ENCODE assay signal across 23 cellular contexts in genomic region chr2:86138736-86139625, GRCh38. TPM values are rescaled to one million over a fixed set of nuclear protein-coding genes. Genes with fewer than 3 reads are reported as not detected.
DNase-seq lines count a peak whose midpoint lies in the region; ATAC-seq and TF ChIP-seq lines count a peak whose summit lies in the region.
"Had no signal": no experiment of that assay in that cellular context is flagged by ENCODE, and none has a peak within 500 bp of the region (broad histone marks: within the 10 kb centered on the region; RNA-seq: fewer than 3 reads in every experiment).

No MANE protein-coding gene starts in this region.

- no peaks in the 10 kb centered on the region for H3K27me3 Mint-ChIP-seq in activated T-cell treated with anti-CD3 and anti-CD28 coated beads, Interleukin-2, amount 50 U/mL, for 24 hours
- no peaks in the 10 kb centered on the region for H3K27me3 Mint-ChIP-seq in CD8-positive, alpha-beta memory T cell
- H3K27me3 Mint-ChIP-seq in activated T-helper 17 cell treated with anti-CD3 and anti-CD28 coated beads, Interleukin-2, amount 50 U/mL, for 72 hours, result no peaks in the 10 kb centered on the region
- H3K27me3 Mint-ChIP-seq in progenitor cell of endocrine pancreas, result no peaks in the 10 kb centered on the region

- H3K27ac ChIP-seq in CD8-positive, alpha-beta memory T cell (ENCODE audit: low read depth, low read length), result no peak overlapping the region
- H3K27ac ChIP-seq: esophagus muscularis mucosa, KMS-11, SJSA1, suprapubic skin, uterus had no signal

- H3K9me3 Mint-ChIP-seq in activated T-cell treated with anti-CD3 and anti-CD28 coated beads, Interleukin-2, amount 50 U/mL, for 24 hours, result no peaks in the 10 kb centered on the region
- no peaks in the 10 kb centered on the region for H3K9me3 Mint-ChIP-seq in CD8-positive, alpha-beta memory T cell
- no peaks in the 10 kb centered on the region for H3K9me3 Mint-ChIP-seq in activated T-helper 17 cell treated with anti-CD3 and anti-CD28 coated beads, Interleukin-2, amount 50 U/mL, for 72 hours
- no peaks in the 10 kb centered on the region for H3K9me3 Mint-ChIP-seq in progenitor cell of endocrine pancreas (ENCODE audit: low read depth)
- H3K9me3 Mint-ChIP-seq: nephron progenitor cell had no signal

- ATAC-seq in activated T-helper 17 cell treated with anti-CD3 and anti-CD28 coated beads, Interleukin-2, amount 50 U/mL, for 72 hours (replicated peaks), result peak; percentile 82
- ATAC-seq: Panc1 had no signal

- TF ChIP-seq CTCF in progenitor cell of endocrine pancreas (IDR thresholded peaks at IDR 0.05; ENCODE audit: unreplicated experiment), result no peak

- no peaks in the 10 kb centered on the region for H3K4me1 ChIP-seq in CD8-positive, alpha-beta memory T cell (ENCODE audit: insufficient read depth, low read length)
- H3K4me1 ChIP-seq: esophagus muscularis mucosa, SJSA1, suprapubic skin, uterus had no signal

- peak overlapping the region; percentile 23 for H3K4me3 Mint-ChIP-seq in activated T-cell treated with anti-CD3 and anti-CD28 coated beads, Interleukin-2, amount 50 U/mL, for 24 hours
- no peak overlapping the region for H3K4me3 Mint-ChIP-seq in CD8-positive, alpha-beta memory T cell
- H3K4me3 Mint-ChIP-seq in activated T-helper 17 cell treated with anti-CD3 and anti-CD28 coated beads, Interleukin-2, amount 50 U/mL, for 72 hours, result peak overlapping the region; percentile 59
- H3K4me3 Mint-ChIP-seq in progenitor cell of endocrine pancreas (ENCODE audit: low read depth), result no peak overlapping the region
- H3K4me3 Mint-ChIP-seq: nephron progenitor cell had no signal

- peaks cover 52% of the 10 kb centered on the region for H3K36me3 ChIP-seq in CD8-positive, alpha-beta memory T cell (ENCODE audit: insufficient read depth, low read length)

- POLR2A ChIA-PET in CD8-positive, alpha-beta memory T cell (lab: Charles Lee), result no interaction called here

- peak overlapping the region; percentile 90 for H3K27ac Mint-ChIP-seq in activated T-cell treated with anti-CD3 and anti-CD28 coated beads, Interleukin-2, amount 50 U/mL, for 24 hours
- peak overlapping the region in 7 of 8 donors; percentile 34 to 93 (median 63) for H3K27ac Mint-ChIP-seq in CD8-positive, alpha-beta memory T cell
- H3K27ac Mint-ChIP-seq in activated T-helper 17 cell treated with anti-CD3 and anti-CD28 coated beads, Interleukin-2, amount 50 U/mL, for 72 hours, result peak overlapping the region; percentile 91
- H3K27ac Mint-ChIP-seq in progenitor cell of endocrine pancreas, result peak overlapping the region; percentile 65

- DNase-seq in activated T-cell treated with anti-CD3 and anti-CD28 coated beads, Interleukin-2, amount 50 U/mL, for 24 hours, result no peak
- no peak for DNase-seq in activated T-cell treated with anti-CD3 and anti-CD28 coated beads for 4 hours
- no peak for DNase-seq in CD8-positive, alpha-beta memory T cell
- DNase-seq in progenitor cell of endocrine pancreas (ENCODE audit: low spot score, unreplicated experiment), result no peak
- no peak for DNase-seq in COLO829 (ENCODE audit: low spot score)
- DNase-seq in NCI-H82 treated with DMSO at 0.1 percent for 48 hours (lab: John Stamatoyannopoulos, UW; ENCODE audit: unreplicated experiment), result no peak
- no peak for DNase-seq in stimulated activated naive CD4-positive, alpha-beta T cell (lab: John Stamatoyannopoulos, UW)
- DNase-seq: activated CD4-positive, alpha-beta T cell treated with anti-CD3 and anti-CD28 coated beads for 4 hours; Calu3; effector CD4-positive, alpha-beta T cell; EL; mesendoderm; NCI-H2081; NCI-H446 treated with DMSO at 0.1 percent for 48 hours; nephron progenitor cell; posterior cingulate gyrus; uterus had no signal

- H3K27me3 ChIP-seq in CD8-positive, alpha-beta memory T cell (ENCODE audit: insufficient read depth, low read length, poor library complexity, severe bottlenecking), result no peaks in the 10 kb centered on the region
- H3K27me3 ChIP-seq: esophagus muscularis mucosa, SJSA1, suprapubic skin, uterus had no signal

- H3K36me3 Mint-ChIP-seq in activated T-cell treated with anti-CD3 and anti-CD28 coated beads, Interleukin-2, amount 50 U/mL, for 24 hours (ENCODE audit: low read depth), result peaks cover 97% of the 10 kb centered on the region
- peaks cover 8 to 90% (median 28%) of the 10 kb centered on the region in 3 donors for H3K36me3 Mint-ChIP-seq in CD8-positive, alpha-beta memory T cell
- peaks cover 98% of the 10 kb centered on the region for H3K36me3 Mint-ChIP-seq in activated T-helper 17 cell treated with anti-CD3 and anti-CD28 coated beads, Interleukin-2, amount 50 U/mL, for 72 hours (ENCODE audit: low read depth)
- H3K36me3 Mint-ChIP-seq in progenitor cell of endocrine pancreas (ENCODE audit: insufficient read depth), result peaks cover 36% of the 10 kb centered on the region

- CTCF ChIA-PET in CD8-positive, alpha-beta memory T cell (lab: Charles Lee), result no interaction called here

- H3K9me3 ChIP-seq in CD8-positive, alpha-beta memory T cell (ENCODE audit: low read length), result no peaks in the 10 kb centered on the region
- H3K9me3 ChIP-seq: esophagus muscularis mucosa, SJSA1, suprapubic skin, uterus had no signal

- peaks cover 21% of the 10 kb centered on the region for H3K4me1 Mint-ChIP-seq in activated T-cell treated with anti-CD3 and anti-CD28 coated beads, Interleukin-2, amount 50 U/mL, for 24 hours (ENCODE audit: low read depth)
- peaks cover 9 to 15% (median 14%) of the 10 kb centered on the region in 3 donors for H3K4me1 Mint-ChIP-seq in CD8-positive, alpha-beta memory T cell
- H3K4me1 Mint-ChIP-seq in activated T-helper 17 cell treated with anti-CD3 and anti-CD28 coated beads, Interleukin-2, amount 50 U/mL, for 72 hours, result peaks cover 26% of the 10 kb centered on the region
- H3K4me1 Mint-ChIP-seq in progenitor cell of endocrine pancreas (ENCODE audit: low read depth), result no peaks in the 10 kb centered on the region

- no peak overlapping the region for H3K4me3 ChIP-seq in CD8-positive, alpha-beta memory T cell (ENCODE audit: low read length)
- H3K4me3 ChIP-seq: esophagus muscularis mucosa, SJSA1, suprapubic skin, uterus had no signal

RNA-seq across cellular contexts. Expression of gene PTCD3, which starts 32.9 kb away (rescaled TPM):
- total RNA-seq in CD8-positive, alpha-beta memory T cell, result 100 to 1,000 TPM; 140 to 155 TPM
- 44.1 TPM for polyA plus RNA-seq in CD8-positive, alpha-beta memory T cell
- 100 to 1,000 TPM; 165 to 170 TPM for total RNA-seq in activated T-helper 17 cell treated with anti-CD3 and anti-CD28 coated beads, Interleukin-2, amount 50 U/mL, for 72 hours
- 160 and 163 TPM in 2 replicates for total RNA-seq in progenitor cell of endocrine pancreas

RNA-seq across cellular contexts. Expression of gene POLR1A, which starts 33.3 kb away (rescaled TPM):
- 10 to 100 TPM; 60.3 to 63.3 TPM for total RNA-seq in CD8-positive, alpha-beta memory T cell
- 4.8 TPM for polyA plus RNA-seq in CD8-positive, alpha-beta memory T cell
- 10 to 100 TPM; 30.3 to 62.0 TPM for total RNA-seq in activated T-helper 17 cell treated with anti-CD3 and anti-CD28 coated beads, Interleukin-2, amount 50 U/mL, for 72 hours
- 47.9 and 51.3 TPM in 2 replicates for total RNA-seq in progenitor cell of endocrine pancreas

RNA-seq across cellular contexts. Expression of gene IMMT, which starts 56.3 kb away (rescaled TPM):
- total RNA-seq in CD8-positive, alpha-beta memory T cell, result 100 to 1,000 TPM; 147 to 149 TPM
- 65.7 TPM for polyA plus RNA-seq in CD8-positive, alpha-beta memory T cell
- 100 to 1,000 TPM; 138 to 163 TPM for total RNA-seq in activated T-helper 17 cell treated with anti-CD3 and anti-CD28 coated beads, Interleukin-2, amount 50 U/mL, for 72 hours
- total RNA-seq in progenitor cell of endocrine pancreas, result 90.1 and 94.1 TPM in 2 replicates

Comparison
In these comparisons a context has a peak if more than half of its experiments do, and no peak if none do; other contexts are left out.
1. H3K4me3 Mint-ChIP-seq: peak in activated T-cell treated with anti-CD3 and anti-CD28 coated beads, Interleukin-2, amount 50 U/mL, for 24 hours (single experiment) and activated T-helper 17 cell treated with anti-CD3 and anti-CD28 coated beads, Interleukin-2, amount 50 U/mL, for 72 hours (single experiment); none in CD8-positive, alpha-beta memory T cell (0 of 7) and progenitor cell of endocrine pancreas (single experiment).
2. Peak in every context shown above with its lines, with median percentiles within 50 percentile points of each other: H3K27ac Mint-ChIP-seq.